10 cellular contexts compared by ENCODE assay signal in genomic region chr6:135146160-135146920, GRCh38. TPM values are rescaled to one million over a fixed set of nuclear protein-coding genes. Genes with fewer than 3 reads are reported as not detected.
DNase-seq lines count a peak whose midpoint lies in the region; ATAC-seq and TF ChIP-seq lines count a peak whose summit lies in the region.
"Had no signal": no experiment of that assay in that cellular context is flagged by ENCODE, and none has a peak within 500 bp of the region (broad histone marks: within the 10 kb centered on the region; RNA-seq: fewer than 3 reads in every experiment).

No MANE protein-coding gene starts in this region.

- no peaks in the 10 kb centered on the region for H3K36me3 Mint-ChIP-seq in CD4-positive, CD25-positive, alpha-beta regulatory T cell
- H3K36me3 Mint-ChIP-seq in T-helper 17 cell (ENCODE audit: low read depth) (no peaks in the 10 kb centered on the region), endodermal cell (ENCODE audit: low read depth) (no peaks in the 10 kb centered on the region)

- no peak overlapping the region for H3K4me3 ChIP-seq in CD4-positive, CD25-positive, alpha-beta regulatory T cell (ENCODE audit: low read depth, low read length)
- H3K4me3 ChIP-seq in HL-60 (replicated peaks; ENCODE audit: insufficient read depth, low read length) (no peak overlapping the region), heart right ventricle (no peak overlapping the region), endodermal cell (ENCODE audit: low read length) (no peak overlapping the region)
- H3K4me3 ChIP-seq: skin epidermis had no signal

- H3K9me3 ChIP-seq in CD4-positive, CD25-positive, alpha-beta regulatory T cell (ENCODE audit: control insufficient read depth in 2 of 2, low read length in 2 of 2) = no peaks in the 10 kb centered on the region
- H3K9me3 ChIP-seq in T-helper 17 cell (ENCODE audit: control insufficient read depth, low read length, poor library complexity, severe bottlenecking) = no peaks in the 10 kb centered on the region
- peaks cover 0 to 8% (median 0%) of the 10 kb centered on the region in 11 donors for H3K9me3 ChIP-seq in heart right ventricle
- no peaks in the 10 kb centered on the region for H3K9me3 ChIP-seq in endodermal cell (ENCODE audit: control insufficient read depth, low read length)

- 92 to 94% methylated on average over 7 of the region's 7 CpGs for whole genome bisulfite sequencing in heart right ventricle, 2 donors
- WGBS in endodermal cell (ENCODE audit: insufficient coverage in 1 of 2, insufficient read length in 1 of 2), 2 experiments = 79 to 93% methylated on average over 2 to 7 of the region's 7 CpGs

- no peak for TF ChIP-seq CTCF in HL-60 (IDR thresholded peaks at IDR 0.05; ENCODE audit: insufficient read depth, low read length)
- TF ChIP-seq CTCF in heart right ventricle (IDR thresholded peaks at IDR 0.05) = no peak
- TF ChIP-seq CTCF in endodermal cell (conservative IDR thresholded peaks at IDR 0.05) = no peak

- H3K27me3 ChIP-seq in CD4-positive, CD25-positive, alpha-beta regulatory T cell (ENCODE audit: control insufficient read depth, insufficient read depth, low read length) = no peaks in the 10 kb centered on the region
- H3K27me3 ChIP-seq in HL-60 (ENCODE audit: insufficient read depth, poor library complexity, severe bottlenecking) = no peaks in the 10 kb centered on the region
- H3K27me3 ChIP-seq in heart right ventricle = no peaks in the 10 kb centered on the region
- peaks cover 4% of the 10 kb centered on the region for H3K27me3 ChIP-seq in endodermal cell (ENCODE audit: control insufficient read depth, insufficient read depth, low read length, poor library complexity, severe bottlenecking)

- H3K36me3 ChIP-seq in CD4-positive, CD25-positive, alpha-beta regulatory T cell (ENCODE audit: control insufficient read depth, insufficient read depth, low read length) = no peaks in the 10 kb centered on the region
- H3K36me3 ChIP-seq in heart right ventricle (no peaks in the 10 kb centered on the region), endodermal cell (ENCODE audit: control insufficient read depth, insufficient read depth, low read length) (no peaks in the 10 kb centered on the region)

- intact Hi-C loops in heart right ventricle (cut with DNase I) = loop anchor here in 8 of 10 donors (5.0 to 10.0 kb wide), 2 partner anchors 276 to 278 kb away; no protein-coding TSS in a partner anchor

- H3K27ac Mint-ChIP-seq in CD4-positive, CD25-positive, alpha-beta regulatory T cell = peak overlapping the region; percentile 13 to 61 (median 37)
- H3K27ac Mint-ChIP-seq in T-helper 17 cell (peak overlapping the region; percentile 60), endodermal cell (no peak overlapping the region)

- peaks cover 0 to 2% (median 0%) of the 10 kb centered on the region in 7 donors for H3K9me3 Mint-ChIP-seq in CD4-positive, CD25-positive, alpha-beta regulatory T cell
- peaks cover 6% of the 10 kb centered on the region for H3K9me3 Mint-ChIP-seq in endodermal cell

- no peak for DNase-seq in CD4-positive, CD25-positive, alpha-beta regulatory T cell
- DNase-seq in HL-60 (ENCODE audit: low read depth in 1 of 2, low spot score in 1 of 2) = no peak
- DNase-seq in T-helper 17 cell = no peak
- DNase-seq in glomerular visceral epithelial cell (ENCODE audit: extremely low spot score) = peak; percentile 8
- DNase-seq in NCI-H446 (lab: John Stamatoyannopoulos, UW) = no peak
- no peak for DNase-seq in heart right ventricle
- DNase-seq in endodermal cell = no peak
- DNase-seq: activated naive CD4-positive, alpha-beta T cell had no signal

- peaks cover 10% of the 10 kb centered on the region for H3K4me1 ChIP-seq in CD4-positive, CD25-positive, alpha-beta regulatory T cell (ENCODE audit: control insufficient read depth, insufficient read depth, low read length, poor library complexity, severe bottlenecking)
- H3K4me1 ChIP-seq in heart right ventricle = peaks cover 0 to 18% (median 0%) of the 10 kb centered on the region in 9 donors
- no peaks in the 10 kb centered on the region for H3K4me1 ChIP-seq in endodermal cell (ENCODE audit: control insufficient read depth, insufficient read depth, low read length)

- no peak overlapping the region for H3K4me3 Mint-ChIP-seq in CD4-positive, CD25-positive, alpha-beta regulatory T cell
- H3K4me3 Mint-ChIP-seq in T-helper 17 cell (peak overlapping the region; percentile 49), endodermal cell (no peak overlapping the region)

- ATAC-seq in CD4-positive, CD25-positive, alpha-beta regulatory T cell (ENCODE audit: low read depth in 2 of 2) = no peak
- ATAC-seq in T-helper 17 cell = no peak
- ATAC-seq in heart right ventricle = no peak
- no peak for ATAC-seq in HG03280 (IDR thresholded peaks at IDR 0.05; ENCODE audit: unreplicated experiment)

- no peak overlapping the region for H3K27ac ChIP-seq in CD4-positive, CD25-positive, alpha-beta regulatory T cell (ENCODE audit: insufficient read depth, low read length, poor library complexity, severe bottlenecking)
- H3K27ac ChIP-seq in HL-60 (replicated peaks) = peak overlapping the region; percentile 53
- H3K27ac ChIP-seq in heart right ventricle = no peak overlapping the region
- no peak overlapping the region for H3K27ac ChIP-seq in endodermal cell (ENCODE audit: low read depth, low read length)

- H3K9ac ChIP-seq in endodermal cell (ENCODE audit: extremely low read depth, low read length, poor library complexity, severe bottlenecking) = no peak overlapping the region

- H3K4me1 Mint-ChIP-seq in CD4-positive, CD25-positive, alpha-beta regulatory T cell = peaks cover 12 to 49% (median 35%) of the 10 kb centered on the region in 4 donors
- H3K4me1 Mint-ChIP-seq in T-helper 17 cell (peaks cover 26% of the 10 kb centered on the region), endodermal cell (peaks cover 10% of the 10 kb centered on the region)

- H3K27me3 Mint-ChIP-seq in CD4-positive, CD25-positive, alpha-beta regulatory T cell = peaks cover 3% of the 10 kb centered on the region
- H3K27me3 Mint-ChIP-seq in T-helper 17 cell = no peaks in the 10 kb centered on the region
- H3K27me3 Mint-ChIP-seq in endodermal cell (ENCODE audit: insufficient read depth) = peaks cover 3% of the 10 kb centered on the region

RNA-seq across cellular contexts. Expression of gene MYB, which starts 34.8 kb away (rescaled TPM):
- total RNA-seq in CD4-positive, CD25-positive, alpha-beta regulatory T cell = 17.4 TPM
- polyA plus RNA-seq in CD4-positive, CD25-positive, alpha-beta regulatory T cell = 1 to 10 TPM; 1.4 to 5.1 (median 4.4) TPM
- 1 to 10 TPM; 1.3 to 3.7 TPM for total RNA-seq in T-helper 17 cell
- under 1 TPM in 3 of 10 donors, not detected in 7; 0.13 to 0.39 (median 0.13) TPM for total RNA-seq in heart right ventricle
- polyA plus RNA-seq in heart right ventricle = under 1 TPM in 1 of 2 donors, not detected in 1; 0.01 TPM
- total RNA-seq in endodermal cell = 1 to 10 TPM; 5.3 to 5.4 TPM
- 3.3 TPM for polyA plus RNA-seq in endodermal cell (2013, experiment 1 of 2)
- 3.2 TPM for polyA plus RNA-seq in endodermal cell (2013, experiment 2 of 2)
